In the genomic region with DNA sequence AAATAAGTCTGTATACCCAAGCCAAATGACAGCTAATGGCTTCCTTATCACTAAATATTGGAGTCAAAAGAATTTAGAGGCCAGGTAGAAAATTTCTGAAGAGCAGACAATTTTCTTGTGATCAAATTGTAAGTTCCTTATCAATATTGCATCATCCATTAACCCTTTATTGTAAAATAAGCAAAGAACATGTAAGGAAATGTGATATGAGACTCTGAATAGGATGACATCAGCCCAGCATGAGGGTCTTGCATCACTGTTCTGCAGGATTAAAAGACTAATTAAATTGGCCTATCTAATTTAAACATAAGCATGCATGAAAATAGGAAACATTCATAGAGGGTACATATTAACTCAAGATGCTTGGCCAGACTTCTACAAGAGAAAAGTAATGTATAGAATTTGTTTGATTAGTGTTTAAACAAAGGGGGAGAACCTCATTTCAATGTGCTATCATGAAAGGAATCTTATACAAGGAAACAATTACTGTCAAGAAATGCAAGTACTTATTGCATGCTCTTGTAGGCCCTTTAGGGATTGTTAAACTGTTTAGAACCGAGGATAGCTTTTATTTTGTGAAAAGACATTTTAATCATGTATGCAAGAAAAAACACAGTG, we compare ENCODE assay signal across 34 cellular contexts.
"Had no signal": no experiment of that assay in that cellular context is flagged by ENCODE, and none has a peak within 500 bp of the region (broad histone marks: within the 10 kb centered on the region; RNA-seq: fewer than 3 reads in every experiment).

No MANE protein-coding gene starts in this region.

- DNase-seq: activated B cell treated with CpG ODN at 0.5 μM for 24 hours; activated CD4-positive, alpha-beta memory T cell treated with anti-CD3 and anti-CD28 coated beads for 36 hours; activated CD4-positive, alpha-beta T cell treated with anti-CD3 and anti-CD28 coated beads for 4 hours; activated CD4-positive, alpha-beta T cell treated with anti-CD3 and anti-CD28 coated beads, Interleukin-2, amount 50 U/mL, for 1 hour; activated CD4-positive, CD25-positive, alpha-beta regulatory T cell treated with anti-CD3 and anti-CD28 coated beads, Interleukin-2, amount 50 U/mL, for 72 hours; activated CD8-positive, alpha-beta memory T cell treated with anti-CD3 and anti-CD28 coated beads, Interleukin-2, amount 50 U/mL, for 4 hours; activated gamma-delta T cell treated with Interleukin-2 at 50 U/mL for 16 hours; activated naive CD4-positive, alpha-beta T cell treated with anti-CD3 and anti-CD28 coated beads for 36 hours; activated T-cell treated with anti-CD3 and anti-CD28 coated beads for 4 hours; activated T-cell treated with anti-CD3 and anti-CD28 coated beads, Interleukin-2, amount 50 U/mL, for 4 hours; adrenal gland; body of pancreas; MM.1S; MV-4-11; NCI-H1092; NCI-H187 treated with DMSO at 0.1 percent for 48 hours; NCI-H2081; NCI-H345; NCI-H510A; NCI-H748 treated with DMSO at 0.1 percent for 48 hours; NK-92 treated with Interleukin-12 subunit alpha and Interleukin-12 subunit beta, amount 100 ng/mL, for 24 hours; PC-3; Peyer's patch; RPMI8226; SHP77 treated with DMSO at 0.1 percent for 48 hours; SW 1271; T-helper 1 cell; T-helper 2 cell; T-helper 9 cell had no signal

- FAIRE-seq: astrocyte had no signal

- H3K27ac ChIP-seq: adrenal gland, body of pancreas, breast epithelium, Peyer's patch, SJSA1, VCaP had no signal

- H3K36me3 ChIP-seq: adrenal gland, breast epithelium, Peyer's patch, SJSA1 had no signal

- H3K9me3 ChIP-seq: adrenal gland, body of pancreas, breast epithelium, Peyer's patch, SJSA1 had no signal

- H3K4me3 ChIP-seq: adrenal gland, body of pancreas, breast epithelium, Peyer's patch, SJSA1 had no signal

- H3K27me3 ChIP-seq: adrenal gland, body of pancreas, breast epithelium, Peyer's patch, SJSA1 had no signal

- ATAC-seq: activated naive CD4-positive, alpha-beta T cell treated with anti-CD3 and anti-CD28 coated beads, Interleukin-2, amount 50 U/mL, for 72 hours; activated T-cell treated with anti-CD3 and anti-CD28 coated beads, Interleukin-2, amount 50 U/mL, for 4 hours; body of pancreas; PC-3 had no signal

- H3K4me1 ChIP-seq: breast epithelium, SJSA1 had no signal
